9 cellular contexts compared by ENCODE assay signal in the genomic region with DNA sequence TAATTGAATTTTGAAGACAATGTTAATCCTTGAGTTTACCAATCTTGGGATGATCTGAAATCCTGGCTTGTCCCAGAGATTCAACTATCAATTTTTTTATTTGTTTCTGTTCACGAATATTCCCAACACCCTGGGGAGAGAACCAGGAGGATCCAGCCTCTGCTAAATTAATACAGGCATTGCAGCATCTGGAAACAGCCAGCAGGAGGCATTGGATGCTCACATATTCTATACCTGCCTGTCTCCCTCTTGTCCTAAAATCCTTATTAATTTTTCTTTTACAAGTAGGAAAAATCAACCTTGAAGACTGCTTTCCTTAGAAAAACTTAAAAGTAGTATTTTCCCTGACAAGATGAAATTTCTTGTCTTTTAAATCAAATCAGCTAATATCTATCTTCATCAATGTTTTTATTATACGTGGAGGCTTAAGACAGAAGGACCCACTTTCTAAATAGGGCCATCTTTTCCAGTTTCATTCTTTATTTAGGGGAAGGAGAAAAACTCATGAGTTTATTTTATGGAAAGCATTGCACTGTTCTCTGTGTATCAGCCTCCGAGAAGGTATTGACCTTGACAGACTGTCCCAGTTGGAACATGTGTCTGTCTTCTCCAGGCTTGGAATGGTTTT.
A peak's percentile ranks its signal among the peaks of the same experiment; 100 is the strongest.
DNase-seq lines count a peak whose midpoint lies in the region; ATAC-seq and TF ChIP-seq lines count a peak whose summit lies in the region.
"Had no signal": no experiment of that assay in that cellular context is flagged by ENCODE, and none has a peak within 500 bp of the region (broad histone marks: within the 10 kb centered on the region; RNA-seq: fewer than 3 reads in every experiment).

No MANE protein-coding gene starts in this region.

- TF ChIP-seq CTCF in PC-9 (conservative IDR thresholded peaks at IDR 0.05) (peak; percentile 85), mucosa of descending colon (IDR thresholded peaks at IDR 0.05) (peak; percentile 52)

- no peaks in the 10 kb centered on the region for H4K20me1 ChIP-seq in PC-9 (ENCODE audit: insufficient read depth)

- H3K4me2 ChIP-seq in PC-9 = no peak overlapping the region

- no peak overlapping the region for H2AFZ ChIP-seq in PC-9

- no peaks in the 10 kb centered on the region for H3K79me2 ChIP-seq in PC-9 (ENCODE audit: low read depth)

- DNase-seq in DMS114 treated with DMSO at 0.1 percent for 48 hours (lab: John Stamatoyannopoulos, UW; ENCODE audit: unreplicated experiment) (peak; percentile 15), PC-9 (peak in 1 of 2 experiments; percentile 37), epidermal melanocyte (ENCODE audit: insufficient read length, low spot score) (peak; percentile 31), mucosa of descending colon (peak in 2 of 3 donors; percentile 31 to 70), AG08395 (ENCODE audit: low spot score) (no peak)
- no peak for DNase-seq in stimulated activated CD4-positive, alpha-beta T cell treated with anti-CD3 and anti-CD28 coated beads, Interleukin-2, amount 100 ng/mL, for 48 hours

- ATAC-seq in HG02798 (IDR thresholded peaks at IDR 0.05; ENCODE audit: poor library complexity, unreplicated experiment) (peak; percentile 29), mucosa of descending colon (peak; percentile 62), GM21529 (IDR thresholded peaks at IDR 0.05; ENCODE audit: unreplicated experiment) (no peak)

- H3K4me1 ChIP-seq in PC-9 (replicated peaks; ENCODE audit: insufficient read depth) = no peaks in the 10 kb centered on the region
- no peaks in the 10 kb centered on the region for H3K4me1 ChIP-seq in mucosa of descending colon (ENCODE audit: low read depth)

- CTCF ChIA-PET in PC-9 (lab: Charles Lee) = no interaction called here

- no peaks in the 10 kb centered on the region for H3K27me3 ChIP-seq in PC-9 (ENCODE audit: insufficient read depth, low read depth)
- H3K27me3 ChIP-seq: neutrophil had no signal

- POLR2A ChIA-PET in PC-9 (lab: Charles Lee; ENCODE audit: unreplicated experiment) = no interaction called here

- no peak overlapping the region for H3K27ac ChIP-seq in PC-9
- H3K27ac ChIP-seq: neutrophil had no signal

- no peaks in the 10 kb centered on the region for H3F3A ChIP-seq in PC-9 (ENCODE audit: insufficient read depth, low read depth)

- BruUV-seq in PC-9 (replicated peaks; lab: Mats Ljungman, UMichigan) = no TSS peak

- H3K9me2 ChIP-seq in PC-9 (ENCODE audit: insufficient read depth) = no peaks in the 10 kb centered on the region

- intact Hi-C loops in PC-9 (cut with micrococcal nuclease; ENCODE audit: unreplicated experiment) = loop anchor here (2.0 to 5.0 kb wide), 3 partner anchors 845 to 1140 kb away; a partner anchor contains a TSS
- intact Hi-C loops in mucosa of descending colon (cut with DNase I, micrococcal nuclease) = loop anchor here (10.0 kb wide), 1 partner anchor 843 kb away; a partner anchor contains a TSS

- no peak overlapping the region for H3K4me3 ChIP-seq in PC-9
- no peak overlapping the region for H3K4me3 ChIP-seq in mucosa of descending colon

- H3K36me3 ChIP-seq in PC-9 (ENCODE audit: low read depth) = no peaks in the 10 kb centered on the region
- no peaks in the 10 kb centered on the region for H3K36me3 ChIP-seq in mucosa of descending colon (ENCODE audit: low read depth)
- H3K36me3 ChIP-seq: neutrophil had no signal

- H3K9me3 ChIP-seq in PC-9 (ENCODE audit: insufficient read depth, low read depth) (no peaks in the 10 kb centered on the region), mucosa of descending colon (no peaks in the 10 kb centered on the region)
- H3K9me3 ChIP-seq: neutrophil had no signal

Comparison
In these comparisons a context has a peak if more than half of its experiments do, and no peak if none do; other contexts are left out.
1. DNase-seq: peak in DMS114 treated with DMSO at 0.1 percent for 48 hours (single experiment), epidermal melanocyte (single experiment) and mucosa of descending colon (2 of 3); none in AG08395 (single experiment) and stimulated activated CD4-positive, alpha-beta T cell treated with anti-CD3 and anti-CD28 coated beads, Interleukin-2, amount 100 ng/mL, for 48 hours (0 of 2).